In the genomic region with DNA sequence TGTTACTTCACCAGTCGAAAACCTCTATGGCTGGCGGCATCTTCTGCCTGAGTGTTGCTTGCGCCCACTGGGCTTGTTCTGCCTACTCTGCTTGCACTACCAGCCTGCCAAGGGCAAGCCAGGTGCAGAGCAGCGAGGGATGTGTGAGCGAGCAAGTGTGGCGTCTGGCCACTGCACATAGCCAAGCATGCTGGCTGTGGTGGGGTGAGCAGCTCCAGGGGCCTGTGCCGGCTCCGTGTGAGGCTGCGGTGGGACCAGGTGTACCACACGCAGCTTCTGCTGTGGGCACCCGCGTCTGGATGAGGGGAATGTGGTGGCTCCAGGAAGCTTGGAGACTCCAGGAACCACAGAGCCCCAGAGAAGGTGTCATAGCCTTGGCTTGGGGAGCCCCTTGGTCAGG, we compare ENCODE assay signal across 36 cellular contexts.
"Had no signal": no experiment of that assay in that cellular context is flagged by ENCODE, and none has a peak within 500 bp of the region (broad histone marks: within the 10 kb centered on the region; RNA-seq: fewer than 3 reads in every experiment).

No MANE protein-coding gene starts in this region.

- H3K4me3 ChIP-seq: adrenal gland, body of pancreas, breast epithelium had no signal

- H3K4me3 Mint-ChIP-seq: activated B cell treated with CpG ODN at 0.5 μM for 24 hours; activated CD4-positive, alpha-beta memory T cell treated with anti-CD3 and anti-CD28 coated beads for 36 hours; activated CD4-positive, alpha-beta T cell treated with anti-CD3 and anti-CD28 coated beads, Interleukin-2, amount 10 ng/mL, durations not matched to agents 24 days and 14 days; activated CD8-positive, alpha-beta T cell treated with anti-CD3 and anti-CD28 coated beads for 36 hours; activated naive CD4-positive, alpha-beta T cell treated with anti-CD3 and anti-CD28 coated beads for 36 hours; activated naive CD8-positive, alpha-beta T cell treated with anti-CD3 and anti-CD28 coated beads for 36 hours; activated T-cell treated with anti-CD3 and anti-CD28 coated beads, Interleukin-2, amount 50 U/mL, for 4 hours; activated T-cell treated with anti-CD3 and anti-CD28 coated beads, Interleukin-2, amount 50 U/mL, for 72 hours; activated T-helper 1 cell treated with anti-CD3 and anti-CD28 coated beads, Interleukin-12 subunit alpha, Interleukin-12 subunit beta, Interleukin-2, Interleukin-4 antibody, amounts not matched to agents 30 ng/mL and 10 ng/mL and 1 ng/mL, durations not matched to agents 14 hours and 24 hours and 36 hours; activated T-helper 17 cell treated with anti-CD3 and anti-CD28 coated beads, Interleukin-2, amount 50 U/mL, for 72 hours; central memory CD8-positive, alpha-beta T cell; T-helper 1 cell treated with Interleukin-12 subunit alpha and Interleukin-12 subunit beta and Interleukin-4 antibody, amounts not matched to agents 30 μg/mL and 1 μg/mL, for 36 hours; T-helper 2 cell treated with Interferon-gamma antibody and Interleukin-4, amounts not matched to agents 5 μg/mL and 100 μg/mL, for 36 hours had no signal

- H3K27ac Mint-ChIP-seq: activated B cell treated with CpG ODN at 0.5 μM for 24 hours; activated CD4-positive, alpha-beta memory T cell treated with anti-CD3 and anti-CD28 coated beads for 36 hours; activated CD4-positive, alpha-beta T cell treated with anti-CD3 and anti-CD28 coated beads, Interleukin-2, amount 10 ng/mL, durations not matched to agents 24 days and 14 days; activated CD8-positive, alpha-beta T cell treated with anti-CD3 and anti-CD28 coated beads for 36 hours; activated naive CD4-positive, alpha-beta T cell treated with anti-CD3 and anti-CD28 coated beads for 36 hours; activated naive CD4-positive, alpha-beta T cell treated with anti-CD3 and anti-CD28 coated beads, Interleukin-2, amount 50 U/mL, for 72 hours; activated naive CD8-positive, alpha-beta T cell treated with anti-CD3 and anti-CD28 coated beads for 36 hours; activated T-cell treated with anti-CD3 and anti-CD28 coated beads, Interleukin-2, amount 50 U/mL, for 72 hours; activated T-helper 1 cell treated with anti-CD3 and anti-CD28 coated beads, Interleukin-12 subunit alpha, Interleukin-12 subunit beta, Interleukin-2, Interleukin-4 antibody, amounts not matched to agents 30 ng/mL and 10 ng/mL and 1 ng/mL, durations not matched to agents 14 hours and 24 hours and 36 hours; activated T-helper 17 cell treated with anti-CD3 and anti-CD28 coated beads, Interleukin-2, amount 50 U/mL, for 72 hours; T-helper 1 cell treated with Interleukin-12 subunit alpha and Interleukin-12 subunit beta and Interleukin-4 antibody, amounts not matched to agents 30 μg/mL and 1 μg/mL, for 36 hours; T-helper 2 cell treated with Interferon-gamma antibody and Interleukin-4, amounts not matched to agents 5 μg/mL and 100 μg/mL, for 36 hours had no signal

- DNase-seq: activated B cell treated with CpG ODN at 0.5 μM for 24 hours; activated CD4-positive, alpha-beta memory T cell treated with anti-CD3 and anti-CD28 coated beads for 36 hours; activated CD4-positive, alpha-beta T cell treated with anti-CD3 and anti-CD28 coated beads for 4 hours; activated CD4-positive, alpha-beta T cell treated with anti-CD3 and anti-CD28 coated beads, Interleukin-2, amount 10 ng/mL, durations not matched to agents 24 days and 14 days; activated CD4-positive, alpha-beta T cell treated with anti-CD3 and anti-CD28 coated beads, Interleukin-2, amount 50 U/mL, for 1 hour; activated CD4-positive, alpha-beta T cell treated with anti-CD3 and anti-CD28 coated beads, Interleukin-2, amount 50 U/mL, for 4 hours; activated CD4-positive, CD25-positive, alpha-beta regulatory T cell treated with anti-CD3 and anti-CD28 coated beads, Interleukin-2, amount 50 U/mL, for 72 hours; activated CD8-positive, alpha-beta memory T cell treated with anti-CD3 and anti-CD28 coated beads, Interleukin-2, amount 50 U/mL, for 4 hours; activated CD8-positive, alpha-beta T cell treated with anti-CD3 and anti-CD28 coated beads for 36 hours; activated effector memory CD4-positive, alpha-beta T cell treated with anti-CD3 and anti-CD28 coated beads, Interleukin-2, amount 50 U/mL, for 16 hours; activated gamma-delta T cell treated with Interleukin-2 at 50 U/mL for 16 hours; activated naive CD4-positive, alpha-beta T cell; activated naive CD4-positive, alpha-beta T cell treated with anti-CD3 and anti-CD28 coated beads for 36 hours; activated naive CD4-positive, alpha-beta T cell treated with anti-CD3 and anti-CD28 coated beads, Interleukin-2, amount 50 U/mL, for 16 hours; activated naive CD8-positive, alpha-beta T cell treated with anti-CD3 and anti-CD28 coated beads for 36 hours; activated T-cell treated with anti-CD3 and anti-CD28 coated beads for 4 hours; activated T-cell treated with anti-CD3 and anti-CD28 coated beads, Interleukin-2, amount 50 U/mL, for 1 hour; activated T-cell treated with anti-CD3 and anti-CD28 coated beads, Interleukin-2, amount 50 U/mL, for 4 hours; activated T-cell treated with anti-CD3 and anti-CD28 coated beads, Interleukin-2, amount 50 U/mL, for 72 hours; amniotic stem cell; aorta; body of pancreas; brain microvascular endothelial cell; caudate nucleus; T-helper 1 cell; T-helper 2 cell; T-helper 9 cell had no signal

- H3K36me3 ChIP-seq: adrenal gland, brain microvascular endothelial cell, breast epithelium had no signal

- H3K9me3 Mint-ChIP-seq: activated B cell treated with CpG ODN at 0.5 μM for 24 hours; activated CD4-positive, alpha-beta memory T cell treated with anti-CD3 and anti-CD28 coated beads for 36 hours; activated CD4-positive, alpha-beta T cell treated with anti-CD3 and anti-CD28 coated beads, Interleukin-2, amount 10 ng/mL, durations not matched to agents 24 days and 14 days; activated CD8-positive, alpha-beta T cell treated with anti-CD3 and anti-CD28 coated beads for 36 hours; activated naive CD4-positive, alpha-beta T cell treated with anti-CD3 and anti-CD28 coated beads for 36 hours; activated naive CD4-positive, alpha-beta T cell treated with anti-CD3 and anti-CD28 coated beads, Interleukin-2, amount 50 U/mL, for 72 hours; activated naive CD8-positive, alpha-beta T cell treated with anti-CD3 and anti-CD28 coated beads for 36 hours; activated T-cell treated with anti-CD3 and anti-CD28 coated beads, Interleukin-2, amount 50 U/mL, for 4 hours; activated T-cell treated with anti-CD3 and anti-CD28 coated beads, Interleukin-2, amount 50 U/mL, for 72 hours; activated T-helper 1 cell treated with anti-CD3 and anti-CD28 coated beads, Interleukin-12 subunit alpha, Interleukin-12 subunit beta, Interleukin-2, Interleukin-4 antibody, amounts not matched to agents 30 ng/mL and 10 ng/mL and 1 ng/mL, durations not matched to agents 14 hours and 24 hours and 36 hours; activated T-helper 17 cell treated with anti-CD3 and anti-CD28 coated beads, Interleukin-2, amount 50 U/mL, for 72 hours; central memory CD8-positive, alpha-beta T cell; T-helper 1 cell treated with Interleukin-12 subunit alpha and Interleukin-12 subunit beta and Interleukin-4 antibody, amounts not matched to agents 30 μg/mL and 1 μg/mL, for 36 hours; T-helper 2 cell treated with Interferon-gamma antibody and Interleukin-4, amounts not matched to agents 5 μg/mL and 100 μg/mL, for 36 hours had no signal

- ATAC-seq: activated CD8-positive, alpha-beta T cell treated with anti-CD3 and anti-CD28 coated beads for 36 hours; activated naive CD4-positive, alpha-beta T cell treated with anti-CD3 and anti-CD28 coated beads, Interleukin-2, amount 50 U/mL, for 72 hours; activated T-cell treated with anti-CD3 and anti-CD28 coated beads, Interleukin-2, amount 50 U/mL, for 4 hours; activated T-cell treated with anti-CD3 and anti-CD28 coated beads, Interleukin-2, amount 50 U/mL, for 72 hours; activated T-helper 17 cell treated with anti-CD3 and anti-CD28 coated beads, Interleukin-2, amount 50 U/mL, for 72 hours; body of pancreas had no signal

- H3K36me3 Mint-ChIP-seq: activated CD4-positive, alpha-beta memory T cell treated with anti-CD3 and anti-CD28 coated beads for 36 hours; activated naive CD4-positive, alpha-beta T cell treated with anti-CD3 and anti-CD28 coated beads, Interleukin-2, amount 50 U/mL, for 72 hours; activated naive CD8-positive, alpha-beta T cell treated with anti-CD3 and anti-CD28 coated beads for 36 hours had no signal

- H3K4me1 Mint-ChIP-seq: activated B cell treated with CpG ODN at 0.5 μM for 24 hours; activated CD4-positive, alpha-beta T cell treated with anti-CD3 and anti-CD28 coated beads, Interleukin-2, amount 10 ng/mL, durations not matched to agents 24 days and 14 days; activated T-helper 17 cell treated with anti-CD3 and anti-CD28 coated beads, Interleukin-2, amount 50 U/mL, for 72 hours; central memory CD8-positive, alpha-beta T cell had no signal

- H3K4me1 ChIP-seq: adrenal gland, body of pancreas, breast epithelium had no signal

- H3K27me3 ChIP-seq: adrenal gland, body of pancreas, brain microvascular endothelial cell had no signal

- H3K27ac ChIP-seq: adrenal gland, body of pancreas, brain microvascular endothelial cell, breast epithelium, VCaP had no signal

- H3K9me3 ChIP-seq: adrenal gland, body of pancreas, breast epithelium had no signal
